ENCODE assay signal across 23 cellular contexts in genomic region chr13:90253806-90254205, GRCh38.
A peak's percentile ranks its signal among the peaks of the same experiment; 100 is the strongest.
DNase-seq lines count a peak whose midpoint lies in the region; ATAC-seq and TF ChIP-seq lines count a peak whose summit lies in the region.
"Had no signal": no experiment of that assay in that cellular context is flagged by ENCODE, and none has a peak within 500 bp of the region (broad histone marks: within the 10 kb centered on the region; RNA-seq: fewer than 3 reads in every experiment).

No MANE protein-coding gene starts in this region.

- peaks cover 13% of the 10 kb centered on the region for H3K9me3 Mint-ChIP-seq in chondrocyte (ENCODE audit: low read depth)

- 0 out of 2 replicates have a peak, but pooled peaks have one; percentile 10 for TF ChIP-seq CTCF in BE2C (IDR thresholded peaks at IDR 0.05; ENCODE audit: low read depth, low read length)
- peak; percentile 10; the same call in 1 of the 2 replicates for TF ChIP-seq CTCF in OCI-LY1 (IDR thresholded peaks at IDR 0.05; ENCODE audit: low read length)
- peak; percentile 9 for TF ChIP-seq CTCF in chondrocyte (IDR thresholded peaks at IDR 0.05)
- peak; percentile 12 for TF ChIP-seq CTCF in foreskin keratinocyte (conservative IDR thresholded peaks at IDR 0.05)

- H3K9me3 ChIP-seq in BE2C (peaks cover 5% of the 10 kb centered on the region), OCI-LY1 (ENCODE audit: low read length) (no peaks in the 10 kb centered on the region)
- H3K9me3 ChIP-seq: A549 had no signal

- ATAC-seq in foreskin keratinocyte (no peak), GM18873 (IDR thresholded peaks at IDR 0.05; ENCODE audit: low FRiP score, unreplicated experiment) (no peak)
- ATAC-seq: A549 had no signal

- H2AFZ ChIP-seq in OCI-LY1 (ENCODE audit: low read length) = no peak overlapping the region
- H2AFZ ChIP-seq: GM23248 had no signal

- H3K4me3 ChIP-seq in BE2C (ENCODE audit: low read depth, low read length) (no peak overlapping the region), OCI-LY1 (ENCODE audit: low read depth, low read length, poor library complexity, severe bottlenecking) (no peak overlapping the region)
- H3K4me3 ChIP-seq: A549, BLaER1, GM23248 had no signal

- H3K27ac ChIP-seq in OCI-LY1 (ENCODE audit: low read depth, low read length, poor library complexity, severe bottlenecking) (no peak overlapping the region), foreskin keratinocyte (no peak overlapping the region)
- H3K27ac ChIP-seq: 22Rv1, A549, BLaER1, GM23248 had no signal

- H3K36me3 ChIP-seq in BE2C (no peaks in the 10 kb centered on the region), OCI-LY1 (ENCODE audit: insufficient read depth, low read length) (no peaks in the 10 kb centered on the region)
- H3K36me3 ChIP-seq: BLaER1 had no signal

- H3K36me3 Mint-ChIP-seq in chondrocyte (ENCODE audit: low read depth) = peaks cover 2% of the 10 kb centered on the region
- H3K36me3 Mint-ChIP-seq: CD14-positive monocyte; CD4-positive, alpha-beta memory T cell had no signal

- H3K9me2 ChIP-seq in OCI-LY1 (ENCODE audit: low read depth, low read length) = no peaks in the 10 kb centered on the region

- H3K4me1 ChIP-seq in BE2C = peaks cover 14% of the 10 kb centered on the region
- no peaks in the 10 kb centered on the region for H3K4me1 ChIP-seq in OCI-LY1 (ENCODE audit: insufficient read depth, low read length, severe bottlenecking)
- no peaks in the 10 kb centered on the region for H3K4me1 ChIP-seq in foreskin keratinocyte
- H3K4me1 ChIP-seq: A549 had no signal

- no peak overlapping the region for H3K27ac Mint-ChIP-seq in chondrocyte (ENCODE audit: unreplicated experiment)
- H3K27ac Mint-ChIP-seq: CD14-positive monocyte; CD4-positive, alpha-beta memory T cell had no signal

- no peak overlapping the region for H3K9ac ChIP-seq in OCI-LY1 (ENCODE audit: low read length)
- H3K9ac ChIP-seq: BLaER1, GM23248 had no signal

- H3K4me1 Mint-ChIP-seq in chondrocyte (ENCODE audit: low read depth) = no peaks in the 10 kb centered on the region
- H3K4me1 Mint-ChIP-seq: CD14-positive monocyte; CD4-positive, alpha-beta memory T cell had no signal

- no peaks in the 10 kb centered on the region for H3K27me3 Mint-ChIP-seq in chondrocyte (ENCODE audit: low read depth)
- H3K27me3 Mint-ChIP-seq: CD4-positive, alpha-beta memory T cell had no signal

- H3K79me2 ChIP-seq in OCI-LY1 (ENCODE audit: insufficient read depth, low read length) = no peaks in the 10 kb centered on the region

- DNase-seq in BE2C = no peak
- no peak for DNase-seq in chondrocyte (ENCODE audit: low spot score)
- no peak for DNase-seq in foreskin keratinocyte
- no peak for DNase-seq in OCI-M2 (lab: John Stamatoyannopoulos, UW; ENCODE audit: unreplicated experiment)
- DNase-seq in COLO668 (lab: John Stamatoyannopoulos, UW; ENCODE audit: unreplicated experiment) = no peak
- DNase-seq: AML-193; CD4-positive, alpha-beta memory T cell; COR-L47; DMS 273 treated with DMSO at 0.1 percent for 48 hours; DMS53; DND-41; EL; GM23248; H7; IMR-90; Karpas-422; KBM-7 had no signal

- no peaks in the 10 kb centered on the region for H4K20me1 ChIP-seq in OCI-LY1 (ENCODE audit: insufficient read depth, low read length)
- H4K20me1 ChIP-seq: BLaER1 had no signal

- H3K4me3 Mint-ChIP-seq in chondrocyte (ENCODE audit: unreplicated experiment) = no peak overlapping the region
- H3K4me3 Mint-ChIP-seq: CD14-positive monocyte; CD4-positive, alpha-beta memory T cell had no signal

- no peak overlapping the region for H3K4me2 ChIP-seq in OCI-LY1 (ENCODE audit: low read length)
- H3K4me2 ChIP-seq: A549, BLaER1 had no signal

- H3K27me3 ChIP-seq in BE2C (no peaks in the 10 kb centered on the region), OCI-LY1 (ENCODE audit: insufficient read depth, low read length) (no peaks in the 10 kb centered on the region), foreskin keratinocyte (no peaks in the 10 kb centered on the region)
- H3K27me3 ChIP-seq: BLaER1 had no signal

- H3F3A ChIP-seq in OCI-LY1 (ENCODE audit: insufficient read depth, low read length) = no peaks in the 10 kb centered on the region
